In the genomic region with DNA sequence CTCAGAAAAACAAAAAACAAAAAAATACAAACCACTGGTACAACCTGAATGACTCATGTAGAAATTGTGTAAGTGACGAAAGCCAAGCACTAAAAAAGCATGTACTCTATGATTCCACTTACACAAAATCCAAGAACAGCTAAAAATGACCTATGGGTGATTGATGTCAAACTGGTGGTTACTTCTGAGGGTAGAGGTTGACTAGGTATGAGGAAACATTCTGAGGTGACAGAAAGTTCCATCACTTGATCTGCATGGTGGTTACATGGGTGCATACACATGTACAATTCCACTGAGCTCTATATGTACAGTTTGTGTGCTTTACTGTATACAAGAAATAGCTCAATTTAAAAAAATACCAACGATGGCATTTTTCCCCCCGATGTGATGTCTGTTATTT, we compare ENCODE assay signal across 27 cellular contexts. TPM values are rescaled to one million over a fixed set of nuclear protein-coding genes. Genes with fewer than 3 reads are reported as not detected.
"Had no signal": no experiment of that assay in that cellular context is flagged by ENCODE, and none has a peak within 500 bp of the region (broad histone marks: within the 10 kb centered on the region; RNA-seq: fewer than 3 reads in every experiment).

No MANE protein-coding gene starts in this region.

- H3K9me3 Mint-ChIP-seq: mesothelial cell of epicardium; natural killer cell; nephron progenitor cell; neural progenitor cell; stimulated activated naive CD8-positive, alpha-beta T cell treated with anti-CD3 and anti-CD28 coated beads, Interleukin-15, Interleukin-2, amounts not matched to agents 100 ng/mL and 50 ng/mL, for 24 hours had no signal

- H3K4me3 Mint-ChIP-seq: mesothelial cell of epicardium; naive B cell; natural killer cell; nephron progenitor cell; neural progenitor cell; stimulated activated naive CD8-positive, alpha-beta T cell treated with anti-CD3 and anti-CD28 coated beads, Interleukin-15, Interleukin-2, amounts not matched to agents 100 ng/mL and 50 ng/mL, for 24 hours had no signal

- H3K27ac Mint-ChIP-seq: mesothelial cell of epicardium; natural killer cell; nephron progenitor cell; neural progenitor cell; stimulated activated naive CD8-positive, alpha-beta T cell treated with anti-CD3 and anti-CD28 coated beads, Interleukin-15, Interleukin-2, amounts not matched to agents 100 ng/mL and 50 ng/mL, for 24 hours had no signal

- H3K36me3 Mint-ChIP-seq: mesothelial cell of epicardium, naive B cell, natural killer cell, neural progenitor cell had no signal

- H3K4me1 Mint-ChIP-seq: mesothelial cell of epicardium, naive B cell, natural killer cell, neural progenitor cell had no signal

- ATAC-seq: natural killer cell, psoas muscle, right lobe of liver, upper lobe of right lung had no signal

- DNase-seq: islet precursor cell; left ventricle myocardium inferior; mesendoderm; naive B cell; natural killer cell; nephron progenitor cell; occipital lobe; psoas muscle; right lobe of liver; stimulated activated CD4-positive, alpha-beta T cell treated with anti-CD3 and anti-CD28 coated beads, Interleukin-1b, Interleukin-23, amount 100 ng/mL, for 48 hours; stimulated activated CD4-positive, alpha-beta T cell treated with anti-CD3 and anti-CD28 coated beads, Interleukin-2, amount 100 ng/mL, for 48 hours; stimulated activated naive CD4-positive, alpha-beta T cell; tibial artery; upper lobe of right lung had no signal

RNA-seq across cellular contexts. Expression of gene DHRS7C, which starts 31.1 kb away (rescaled TPM):
- total RNA-seq: kidney epithelial cell, lower leg skin, lung, mesothelial cell of epicardium, mononuclear cell, natural killer cell, occipital lobe, osteocyte, posterior vena cava, right lobe of liver, smooth muscle cell, subcutaneous adipose tissue, suprapubic skin, thoracic aorta, upper lobe of right lung had no signal
